Comparison of ENCODE assay signal across 20 cellular contexts in the genomic region with DNA sequence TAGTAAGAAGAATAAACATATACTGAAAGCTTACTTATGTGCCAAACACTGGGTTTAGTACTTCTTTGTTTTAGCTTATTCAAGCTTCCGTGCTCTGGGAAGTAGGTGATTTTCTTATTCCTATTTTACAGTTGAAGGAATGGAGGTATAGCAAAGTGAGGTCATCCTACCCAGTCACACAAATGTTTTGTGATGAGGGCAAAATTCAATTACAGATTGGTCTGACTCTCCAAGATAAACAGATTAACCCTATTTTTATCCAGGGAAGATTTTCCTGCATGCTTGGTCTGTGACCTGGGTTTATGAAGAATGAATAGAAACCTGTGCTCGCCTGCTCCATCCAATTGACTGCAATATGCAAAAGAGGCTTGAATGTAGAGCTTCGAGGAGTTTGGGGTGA.
A peak's percentile ranks its signal among the peaks of the same experiment; 100 is the strongest.
DNase-seq lines count a peak whose midpoint lies in the region; ATAC-seq and TF ChIP-seq lines count a peak whose summit lies in the region.
"Had no signal": no experiment of that assay in that cellular context is flagged by ENCODE, and none has a peak within 500 bp of the region (broad histone marks: within the 10 kb centered on the region; RNA-seq: fewer than 3 reads in every experiment).

No MANE protein-coding gene starts in this region.

- peaks cover 0 to 4% of the 10 kb centered on the region in 2 experiments; a peak in 1 of 5 replicates for H3K9me3 Mint-ChIP-seq in H9
- no peaks in the 10 kb centered on the region for H3K9me3 Mint-ChIP-seq in neural progenitor cell
- H3K9me3 Mint-ChIP-seq: CD4-positive, alpha-beta T cell; IgD-negative memory B cell had no signal

- H4K91ac ChIP-seq in H9 (ENCODE audit: insufficient read length, low read depth, low read length), result no peak overlapping the region

- H4K20me1 ChIP-seq in H9 (ENCODE audit: control insufficient read depth, insufficient read depth, insufficient read length) (no peaks in the 10 kb centered on the region), neural progenitor cell (ENCODE audit: low read depth) (no peaks in the 10 kb centered on the region)

- no peak overlapping the region for H3K23ac ChIP-seq in H9 (ENCODE audit: insufficient read length, low read depth, low read length)

- H3K36me3 Mint-ChIP-seq in H9 (ENCODE audit: insufficient read depth in 1 of 3, low read depth in 3 of 3), result no peaks in the 10 kb centered on the region; a peak in 1 of 7 replicates
- H3K36me3 Mint-ChIP-seq in neural progenitor cell, result no peaks in the 10 kb centered on the region
- H3K36me3 Mint-ChIP-seq: IgD-negative memory B cell had no signal

- H3K18ac ChIP-seq in H9 (ENCODE audit: insufficient read length, low read depth, low read length), result no peak overlapping the region

- H3K36me3 ChIP-seq in neural progenitor cell, result no peaks in the 10 kb centered on the region
- H3K36me3 ChIP-seq in MG63, result no peaks in the 10 kb centered on the region

- peaks cover 3% of the 10 kb centered on the region for H3K23me2 ChIP-seq in H9 (ENCODE audit: insufficient read length, low read depth, low read length, poor library complexity, severe bottlenecking)

- H4K8ac ChIP-seq in H9 (replicated peaks; ENCODE audit: insufficient read length, low read depth, low read length), result no peak overlapping the region

- H2AK5ac ChIP-seq in H9 (ENCODE audit: insufficient read length, low read length), result no peak overlapping the region

- H3K79me2 ChIP-seq in H9 (ENCODE audit: insufficient read depth, low read length), result no peaks in the 10 kb centered on the region
- H3K79me2 ChIP-seq in neural progenitor cell (ENCODE audit: low read depth), result no peaks in the 10 kb centered on the region

- WGBS in H9 (ENCODE audit: extremely low coverage, insufficient read length, low lambda C conversion rate), result no CpG with 5 or more reads among the region's 3 CpGs

- H3K4me2 ChIP-seq in H9 (ENCODE audit: insufficient read depth, insufficient read length, low read length) (peak overlapping the region; percentile 28), neural progenitor cell (no peak overlapping the region)

- H2BK120ac ChIP-seq in H9 (ENCODE audit: low read depth, low read length, poor library complexity, severe bottlenecking), result no peak overlapping the region

- no peak overlapping the region for H3K9ac ChIP-seq in H9 (ENCODE audit: extremely low read depth, insufficient read length, low read length)
- H3K9ac ChIP-seq in neural progenitor cell, result no peak overlapping the region

- no peak overlapping the region for H3T11ph ChIP-seq in H9 (ENCODE audit: low read length)

- H2BK5ac ChIP-seq in H9 (ENCODE audit: insufficient read length, low read length), result no peak overlapping the region

- H3K4me1 ChIP-seq in H9 (ENCODE audit: insufficient read depth, low read length) (peaks cover 15% of the 10 kb centered on the region), neural progenitor cell (peaks cover 11% of the 10 kb centered on the region)
- H3K4me1 ChIP-seq: Caco-2 had no signal

- TF ChIP-seq CTCF in H9 (conservative IDR thresholded peaks at IDR 0.05) (no peak), neural progenitor cell (IDR thresholded peaks at IDR 0.05) (no peak)

- peaks cover 10% of the 10 kb centered on the region for H3F3A ChIP-seq in neural progenitor cell (ENCODE audit: low read depth)

- H3K27me3 Mint-ChIP-seq in H9 (ENCODE audit: low read depth), result peaks cover 8% of the 10 kb centered on the region
- peaks cover 2% of the 10 kb centered on the region for H3K27me3 Mint-ChIP-seq in neural progenitor cell (ENCODE audit: insufficient read depth, low read depth)
- H3K27me3 Mint-ChIP-seq: CD4-positive, alpha-beta T cell; IgD-negative memory B cell had no signal

- H3K4ac ChIP-seq in H9 (ENCODE audit: low read depth, low read length), result no peak overlapping the region

- H3K79me1 ChIP-seq in H9 (ENCODE audit: insufficient read depth, low read depth, low read length, poor library complexity, severe bottlenecking), result no peaks in the 10 kb centered on the region

- ATAC-seq in SK-N-SH treated with all-trans-retinoic acid at 6 μM for 48 hours (no peak; the same call in 2 of the 3 replicates), GM21786 (IDR thresholded peaks at IDR 0.05; ENCODE audit: unreplicated experiment) (no peak)
- ATAC-seq: HepG2 had no signal

- no peak overlapping the region for H2BK15ac ChIP-seq in H9 (ENCODE audit: low read depth, low read length)

- H3K14ac ChIP-seq in H9 (ENCODE audit: insufficient read depth, low read length), result no peak overlapping the region

- H2BK12ac ChIP-seq in H9 (ENCODE audit: insufficient read length, low read depth, low read length), result no peak overlapping the region

- H3K4me3 ChIP-seq in neural progenitor cell (no peak overlapping the region), MG63 (no peak overlapping the region)

- H4K5ac ChIP-seq in H9 (ENCODE audit: insufficient read length, low read depth, low read length), result no peak overlapping the region

- H2BK20ac ChIP-seq in H9 (ENCODE audit: low read depth, low read length, poor library complexity, severe bottlenecking), result no peak overlapping the region

- no peak overlapping the region for H3K27ac Mint-ChIP-seq in H9
- no peak overlapping the region for H3K27ac Mint-ChIP-seq in neural progenitor cell
- H3K27ac Mint-ChIP-seq: CD4-positive, alpha-beta T cell had no signal

- H3K9me3 ChIP-seq in H9 (ENCODE audit: control insufficient read depth, low read depth, low read length) (no peaks in the 10 kb centered on the region), neural progenitor cell (ENCODE audit: low read depth) (no peaks in the 10 kb centered on the region), MG63 (no peaks in the 10 kb centered on the region)
- H3K9me3 ChIP-seq: Caco-2 had no signal

- no peak overlapping the region for H2AFZ ChIP-seq in H9 (ENCODE audit: low read length)
- H2AFZ ChIP-seq in neural progenitor cell (replicated peaks), result peak overlapping the region; percentile 20

- H3K4me3 Mint-ChIP-seq in H9, result no peak overlapping the region
- H3K4me3 Mint-ChIP-seq in neural progenitor cell, result no peak overlapping the region
- H3K4me3 Mint-ChIP-seq: CD4-positive, alpha-beta T cell; IgD-negative memory B cell had no signal

- H3K27ac ChIP-seq in H9 (ENCODE audit: insufficient read length, low read depth, low read length) (no peak overlapping the region), neural progenitor cell (no peak overlapping the region)
- H3K27ac ChIP-seq: C4-2B, HL-60 had no signal

- no peaks in the 10 kb centered on the region for H3K27me3 ChIP-seq in H9 (ENCODE audit: insufficient read depth, low read length)
- no peaks in the 10 kb centered on the region for H3K27me3 ChIP-seq in neural progenitor cell
- H3K27me3 ChIP-seq in MG63, result peaks cover 2% of the 10 kb centered on the region

- H3K56ac ChIP-seq in H9 (ENCODE audit: insufficient read length, low read depth, low read length), result no peak overlapping the region

- peaks cover 50 to 51% of the 10 kb centered on the region in 2 experiments for H3K4me1 Mint-ChIP-seq in H9
- peaks cover 40% of the 10 kb centered on the region for H3K4me1 Mint-ChIP-seq in neural progenitor cell
- H3K4me1 Mint-ChIP-seq: IgD-negative memory B cell had no signal

- DNase-seq in H9 (no peak), NCI-H82 (lab: John Stamatoyannopoulos, UW) (peak; percentile 79), neural progenitor cell (ENCODE audit: low spot score) (no peak), MG63 (no peak), inferior parietal cortex (ENCODE audit: extremely low spot score) (no peak), activated gamma-delta T cell treated with Interleukin-2 at 50 U/mL for 16 hours (no peak)
- DNase-seq: ACHN; Caco-2; CD4-positive, alpha-beta T cell; DMS153; DMS79; GDM1; HCEC 1CT; KBM-7 had no signal

TF ChIP-seq in SK-N-SH treated with all-trans-retinoic acid at 6 μM for 48 hours, 23 proteins besides CTCF, POLR2A, EP300 and RAD21 (continues in another document):
- TF ChIP-seq, protein P1, sequence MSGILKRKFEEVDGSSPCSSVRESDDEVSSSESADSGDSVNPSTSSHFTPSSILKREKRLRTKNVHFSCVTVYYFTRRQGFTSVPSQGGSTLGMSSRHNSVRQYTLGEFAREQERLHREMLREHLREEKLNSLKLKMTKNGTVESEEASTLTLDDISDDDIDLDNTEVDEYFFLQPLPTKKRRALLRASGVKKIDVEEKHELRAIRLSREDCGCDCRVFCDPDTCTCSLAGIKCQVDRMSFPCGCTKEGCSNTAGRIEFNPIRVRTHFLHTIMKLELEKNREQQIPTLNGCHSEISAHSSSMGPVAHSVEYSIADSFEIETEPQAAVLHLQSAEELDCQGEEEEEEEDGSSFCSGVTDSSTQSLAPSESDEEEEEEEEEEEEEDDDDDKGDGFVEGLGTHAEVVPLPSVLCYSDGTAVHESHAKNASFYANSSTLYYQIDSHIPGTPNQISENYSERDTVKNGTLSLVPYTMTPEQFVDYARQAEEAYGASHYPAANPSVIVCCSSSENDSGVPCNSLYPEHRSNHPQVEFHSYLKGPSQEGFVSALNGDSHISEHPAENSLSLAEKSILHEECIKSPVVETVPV (CRISPR knock-in tag; IDR thresholded peaks at IDR 0.05), result no peak
- TF ChIP-seq TCF4 (CRISPR knock-in tag; IDR thresholded peaks at IDR 0.05; ENCODE audit: borderline replicate concordance) (peak; percentile 30; the same call in 1 of the 2 replicates), ZFP3 (CRISPR knock-in tag; IDR thresholded peaks at IDR 0.05) (no peak), ZNF565 (CRISPR knock-in tag; conservative IDR thresholded peaks at IDR 0.05; ENCODE audit: low read depth) (no peak), CSDC2 (CRISPR knock-in tag; IDR thresholded peaks at IDR 0.05) (no peak), ZNF8 (CRISPR knock-in tag; IDR thresholded peaks at IDR 0.05) (no peak)
- TF ChIP-seq, protein P2, sequence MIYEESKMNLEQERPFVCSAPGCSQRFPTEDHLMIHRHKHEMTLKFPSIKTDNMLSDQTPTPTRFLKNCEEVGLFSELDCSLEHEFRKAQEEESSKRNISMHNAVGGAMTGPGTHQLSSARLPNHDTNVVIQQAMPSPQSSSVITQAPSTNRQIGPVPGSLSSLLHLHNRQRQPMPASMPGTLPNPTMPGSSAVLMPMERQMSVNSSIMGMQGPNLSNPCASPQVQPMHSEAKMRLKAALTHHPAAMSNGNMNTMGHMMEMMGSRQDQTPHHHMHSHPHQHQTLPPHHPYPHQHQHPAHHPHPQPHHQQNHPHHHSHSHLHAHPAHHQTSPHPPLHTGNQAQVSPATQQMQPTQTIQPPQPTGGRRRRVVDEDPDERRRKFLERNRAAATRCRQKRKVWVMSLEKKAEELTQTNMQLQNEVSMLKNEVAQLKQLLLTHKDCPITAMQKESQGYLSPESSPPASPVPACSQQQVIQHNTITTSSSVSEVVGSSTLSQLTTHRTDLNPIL (CRISPR knock-in tag; IDR thresholded peaks at IDR 0.05; ENCODE audit: low read depth), result peak; percentile 77; the same call in 1 of the 2 replicates
